8 cellular contexts compared by ENCODE assay signal in genomic region chr6:30572078-30572605, GRCh38. TPM values are rescaled to one million over a fixed set of nuclear protein-coding genes. Genes with fewer than 3 reads are reported as not detected.
DNase-seq lines count a peak whose midpoint lies in the region; ATAC-seq, FAIRE-seq and TF ChIP-seq lines count a peak whose summit lies in the region.

No MANE protein-coding gene starts in this region.

- H3K4me3 ChIP-seq in BJ (ENCODE audit: low read depth, low read length) (peak overlapping the region; percentile 85), MG63 (peak overlapping the region; percentile 75), ectodermal cell (ENCODE audit: insufficient read depth, low read depth, low read length) (peak overlapping the region; percentile 91)

- H3K27me3 ChIP-seq in BJ (ENCODE audit: control insufficient read depth, insufficient read depth, low read length) (no peaks in the 10 kb centered on the region), MG63 (no peaks in the 10 kb centered on the region), ectodermal cell (ENCODE audit: control insufficient read depth, insufficient read depth, low read length, poor library complexity, severe bottlenecking) (peaks cover 13% of the 10 kb centered on the region)

- DNase-seq in BJ (ENCODE audit: low read depth) (no peak), MG63 (no peak), natural killer cell (no peak), NOMO-1 treated with DMSO at 0.1 percent for 48 hours (lab: John Stamatoyannopoulos, UW; ENCODE audit: unreplicated experiment) (no peak), omental fat pad (ENCODE audit: low spot score) (no peak), RCC 7860 (ENCODE audit: low spot score) (no peak)

- TF ChIP-seq CTCF in BJ (IDR thresholded peaks at IDR 0.05; ENCODE audit: insufficient read depth, low read depth, low read length) (no peak), natural killer cell (IDR thresholded peaks at IDR 0.05) (no peak), omental fat pad (IDR thresholded peaks at IDR 0.05) (no peak)

- peaks cover 12% of the 10 kb centered on the region for H3K4me1 ChIP-seq in ectodermal cell (ENCODE audit: control insufficient read depth, insufficient read depth, low read length)

- H3K36me3 ChIP-seq in BJ (ENCODE audit: control insufficient read depth, insufficient read depth, low read length): peaks cover 2% of the 10 kb centered on the region; the same call in 1 of the 2 replicates
- H3K36me3 ChIP-seq in MG63: peaks cover 8% of the 10 kb centered on the region
- peaks cover 7% of the 10 kb centered on the region for H3K36me3 ChIP-seq in ectodermal cell (ENCODE audit: control insufficient read depth, insufficient read depth, low read length)

- H3K27ac Mint-ChIP-seq in natural killer cell: peak overlapping the region; percentile 98 to 99

- no peak for ATAC-seq in natural killer cell
- no peak for ATAC-seq in omental fat pad (ENCODE audit: low FRiP score)
- ATAC-seq in HG03342 (IDR thresholded peaks at IDR 0.05; ENCODE audit: unreplicated experiment): no peak

- H3K36me3 Mint-ChIP-seq in natural killer cell: peaks cover 5% of the 10 kb centered on the region

- intact Hi-C loops in natural killer cell (cut with micrococcal nuclease): no loop called here

- H3K4me3 Mint-ChIP-seq in natural killer cell: peak overlapping the region; percentile 95

- H3K4me1 Mint-ChIP-seq in natural killer cell: peaks cover 59 to 60% of the 10 kb centered on the region in 2 donors

- WGBS in ectodermal cell, 2 experiments: 15 to 32% methylated on average over 2 of the region's 2 CpGs

- no peak overlapping the region for H3K27ac ChIP-seq in ectodermal cell (ENCODE audit: insufficient read depth, low read depth, low read length, poor library complexity, severe bottlenecking)

- FAIRE-seq in RCC 7860 (lab: Jason Lieb, UNC): no peak

- no peaks in the 10 kb centered on the region for H3K9me3 Mint-ChIP-seq in natural killer cell

- no peaks in the 10 kb centered on the region for H3K27me3 Mint-ChIP-seq in natural killer cell (ENCODE audit: low read depth in 2 of 2)

- H3K9me3 ChIP-seq in MG63: no peaks in the 10 kb centered on the region
- H3K9me3 ChIP-seq in ectodermal cell (ENCODE audit: control insufficient read depth, low read length): no peaks in the 10 kb centered on the region

- POLR2A ChIA-PET in BJ (lab: Charles Lee): no interaction called here

- CTCF ChIA-PET in BJ (lab: Yijun Ruan, JAX): no interaction called here

RNA-seq across cellular contexts. Expression of gene ABCF1, which starts 0.9 kb away (rescaled TPM):
- 30.0 and 37.9 TPM in 2 replicates for polyA plus RNA-seq in BJ (2011; rRNA removed)
- polyA minus RNA-seq in BJ (2011; rRNA and poly(A)+ RNA removed): 48.5 and 54.9 TPM in 2 replicates
- 19.4 and 26.1 TPM in 2 replicates for total RNA-seq in MG63 (2014; rRNA removed; shearing (Covaris generic); ENCODE audit: low replicate concordance)
- polyA plus RNA-seq in ectodermal cell (2013, experiment 1 of 4): 123 TPM
- 126 TPM for polyA plus RNA-seq in ectodermal cell (2013, experiment 2 of 4)
- 74.0 TPM for polyA plus RNA-seq in ectodermal cell (2013, experiment 3 of 4)
- polyA plus RNA-seq in ectodermal cell (2013, experiment 4 of 4): 82.8 TPM
- total RNA-seq in natural killer cell (100 to 1,000 TPM in 2 of 3 donors, 10 to 100 TPM in 1; 91.4 to 138 (median 138) TPM), omental fat pad (10 to 100 TPM; 34.4 to 86.0 (median 51.1) TPM)

RNA-seq across cellular contexts. Expression of gene PRR3, which starts 15.0 kb away (rescaled TPM):
- polyA plus RNA-seq in BJ (2011; rRNA removed): 15.8 and 16.0 TPM in 2 replicates
- polyA minus RNA-seq in BJ (2011; rRNA and poly(A)+ RNA removed): 9.4 and 20.5 TPM in 2 replicates
- 0.64 and 1.2 TPM in 2 replicates for total RNA-seq in MG63 (2014; rRNA removed; shearing (Covaris generic); ENCODE audit: low replicate concordance)
- 32.9 TPM for polyA plus RNA-seq in ectodermal cell (2013, experiment 1 of 4)
- polyA plus RNA-seq in ectodermal cell (2013, experiment 2 of 4): 33.7 TPM
- polyA plus RNA-seq in ectodermal cell (2013, experiment 3 of 4): 28.4 TPM
- polyA plus RNA-seq in ectodermal cell (2013, experiment 4 of 4): 33.3 TPM
- 10 to 100 TPM in 2 of 3 donors, 1 to 10 TPM in 1; 9.5 to 14.8 (median 13.9) TPM for total RNA-seq in natural killer cell
- total RNA-seq in omental fat pad: 10 to 100 TPM in 1 of 4 donors, 1 to 10 TPM in 3; 5.0 to 10.4 (median 7.5) TPM

RNA-seq across cellular contexts. Expression of gene GNL1, which starts 15.9 kb away (rescaled TPM):
- 47.4 and 47.6 TPM in 2 replicates for polyA plus RNA-seq in BJ (2011; rRNA removed)
- polyA minus RNA-seq in BJ (2011; rRNA and poly(A)+ RNA removed): 31.9 and 49.9 TPM in 2 replicates
- 27.3 and 33.6 TPM in 2 replicates for total RNA-seq in MG63 (2014; rRNA removed; shearing (Covaris generic); ENCODE audit: low replicate concordance)
- 72.7 TPM for polyA plus RNA-seq in ectodermal cell (2013, experiment 1 of 4)
- 61.9 TPM for polyA plus RNA-seq in ectodermal cell (2013, experiment 2 of 4)
- polyA plus RNA-seq in ectodermal cell (2013, experiment 3 of 4): 43.5 TPM
- polyA plus RNA-seq in ectodermal cell (2013, experiment 4 of 4): 43.3 TPM
- total RNA-seq in natural killer cell: 100 to 1,000 TPM; 137 to 208 (median 187) TPM
- total RNA-seq in omental fat pad: 10 to 100 TPM; 40.1 to 50.6 (median 43.7) TPM

RNA-seq across cellular contexts. Expression of gene PPP1R10, which starts 44.9 kb away (rescaled TPM):
- 27.0 and 32.2 TPM in 2 replicates for polyA plus RNA-seq in BJ (2011; rRNA removed)
- 49.2 and 50.6 TPM in 2 replicates for polyA minus RNA-seq in BJ (2011; rRNA and poly(A)+ RNA removed)
- total RNA-seq in MG63 (2014; rRNA removed; shearing (Covaris generic); ENCODE audit: low replicate concordance): 3.9 and 6.7 TPM in 2 replicates
- polyA plus RNA-seq in ectodermal cell (2013, experiment 1 of 4): 68.8 TPM
- 79.1 TPM for polyA plus RNA-seq in ectodermal cell (2013, experiment 2 of 4)
- polyA plus RNA-seq in ectodermal cell (2013, experiment 3 of 4): 35.4 TPM
- polyA plus RNA-seq in ectodermal cell (2013, experiment 4 of 4): 48.7 TPM
- total RNA-seq in natural killer cell: 100 to 1,000 TPM; 151 to 222 (median 174) TPM
- 10 to 100 TPM; 26.3 to 89.4 (median 42.0) TPM for total RNA-seq in omental fat pad

RNA-seq across cellular contexts. Expression of gene MRPS18B, which starts 45.5 kb away (rescaled TPM):
- 58.7 and 69.3 TPM in 2 replicates for polyA plus RNA-seq in BJ (2011; rRNA removed)
- 32.8 and 53.6 TPM in 2 replicates for polyA minus RNA-seq in BJ (2011; rRNA and poly(A)+ RNA removed)
- 11.9 and 29.9 TPM in 2 replicates for total RNA-seq in MG63 (2014; rRNA removed; shearing (Covaris generic); ENCODE audit: low replicate concordance)
- 50.3 TPM for polyA plus RNA-seq in ectodermal cell (2013, experiment 1 of 4)
- polyA plus RNA-seq in ectodermal cell (2013, experiment 2 of 4): 59.6 TPM
- 45.0 TPM for polyA plus RNA-seq in ectodermal cell (2013, experiment 3 of 4)
- 55.2 TPM for polyA plus RNA-seq in ectodermal cell (2013, experiment 4 of 4)
- total RNA-seq in natural killer cell (10 to 100 TPM; 14.2 to 19.9 (median 16.6) TPM), omental fat pad (10 to 100 TPM; 35.7 to 67.4 (median 43.0) TPM)
